ENCODE assay signal across 9 cellular contexts in the genomic region with DNA sequence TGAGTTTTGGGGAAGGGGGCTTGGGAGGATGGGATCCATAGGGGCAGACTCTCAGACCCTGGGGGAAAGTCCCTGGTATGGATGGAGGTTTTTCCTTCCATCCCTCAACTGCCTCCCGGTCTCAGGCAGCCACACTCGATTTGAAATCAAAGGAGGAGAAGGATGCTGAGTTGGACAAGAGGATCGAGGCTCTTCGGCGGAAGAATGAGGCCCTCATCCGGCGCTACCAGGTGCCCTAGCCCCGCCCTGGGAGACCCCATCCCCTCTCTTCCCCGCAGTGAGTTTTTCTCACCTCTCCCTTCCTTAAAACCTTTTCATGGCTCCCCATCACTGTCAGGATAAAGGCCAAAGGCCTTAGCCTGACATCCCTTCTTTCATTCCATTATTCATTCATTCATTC. TPM values are rescaled to one million over a fixed set of nuclear protein-coding genes. Genes with fewer than 3 reads are reported as not detected.
DNase-seq lines count a peak whose midpoint lies in the region; ATAC-seq and TF ChIP-seq lines count a peak whose summit lies in the region.
"Had no signal": no experiment of that assay in that cellular context is flagged by ENCODE, and none has a peak within 500 bp of the region (broad histone marks: within the 10 kb centered on the region; RNA-seq: fewer than 3 reads in every experiment).

No MANE protein-coding gene starts in this region.

- H3K27ac Mint-ChIP-seq in activated CD4-positive, alpha-beta memory T cell treated with anti-CD3 and anti-CD28 coated beads for 36 hours = peak overlapping the region; percentile 38
- no peak overlapping the region for H3K27ac Mint-ChIP-seq in glutamatergic neuron (ENCODE audit: unreplicated experiment)

- H3K27me3 Mint-ChIP-seq in activated CD4-positive, alpha-beta memory T cell treated with anti-CD3 and anti-CD28 coated beads for 36 hours = no peaks in the 10 kb centered on the region
- peaks cover 27% of the 10 kb centered on the region for H3K27me3 Mint-ChIP-seq in glutamatergic neuron (ENCODE audit: unreplicated experiment)

- TF ChIP-seq CTCF in HEK293 (tag by site-specific recombination; IDR thresholded peaks at IDR 0.05) (no peak), glutamatergic neuron (IDR thresholded peaks at IDR 0.05; ENCODE audit: partially characterized antibody, unreplicated experiment) (no peak)

- H3K4me1 ChIP-seq in HEK293 (ENCODE audit: control insufficient read depth, insufficient read depth, low read length) = peaks cover 12% of the 10 kb centered on the region
- H3K4me1 ChIP-seq in skeletal muscle tissue (ENCODE audit: control insufficient read depth in 3 of 3, insufficient read depth in 3 of 3, low read length in 3 of 3) = peaks cover 15 to 33% (median 25%) of the 10 kb centered on the region in 3 donors

- 0 out of 2 replicates have a peak overlapping the region, but pooled peaks have one; percentile 67 for H3K27ac ChIP-seq in HEK293 (ENCODE audit: extremely low read depth, low read depth, low read length)
- H3K27ac ChIP-seq in skeletal muscle tissue (ENCODE audit: low read depth, low read length) = peak overlapping the region; percentile 96

- no peaks in the 10 kb centered on the region for H3K27me3 ChIP-seq in skeletal muscle tissue (ENCODE audit: control insufficient read depth in 3 of 3, insufficient read depth in 3 of 3, low read length in 3 of 3)
- H3K27me3 ChIP-seq: ovary had no signal

- peak overlapping the region in 2 of 3 donors; percentile 87 to 94 for H3K9ac ChIP-seq in skeletal muscle tissue (ENCODE audit: low read depth in 1 of 3, low read length in 3 of 3)

- H3K36me3 Mint-ChIP-seq in activated CD4-positive, alpha-beta memory T cell treated with anti-CD3 and anti-CD28 coated beads for 36 hours = peaks cover 39% of the 10 kb centered on the region
- H3K36me3 Mint-ChIP-seq in glutamatergic neuron (ENCODE audit: unreplicated experiment) = no peaks in the 10 kb centered on the region

- no peak for DNase-seq in activated CD4-positive, alpha-beta memory T cell treated with anti-CD3 and anti-CD28 coated beads for 36 hours
- DNase-seq in glutamatergic neuron (no peak), DMS53 treated with DMSO at 0.1 percent for 48 hours (lab: John Stamatoyannopoulos, UW; ENCODE audit: unreplicated experiment) (no peak), GDM1 (lab: John Stamatoyannopoulos, UW) (no peak), NCI-H2227 (lab: John Stamatoyannopoulos, UW; ENCODE audit: unreplicated experiment) (no peak)

- POLR2A ChIA-PET in HEK293 (lab: Yijun Ruan, JAX) = interaction anchor here (1.2 kb wide), 1 partner anchor 16 kb away, joined by 3 read pairs; no protein-coding TSS in a partner anchor
- POLR2A ChIA-PET in activated CD4-positive, alpha-beta memory T cell treated with anti-CD3 and anti-CD28 coated beads for 36 hours (lab: Charles Lee) = no interaction called here

- H3K4me3 Mint-ChIP-seq in activated CD4-positive, alpha-beta memory T cell treated with anti-CD3 and anti-CD28 coated beads for 36 hours = peak overlapping the region; percentile 90
- peak overlapping the region; percentile 75 for H3K4me3 Mint-ChIP-seq in glutamatergic neuron (ENCODE audit: unreplicated experiment)

- ATAC-seq in HG03432 (IDR thresholded peaks at IDR 0.05; ENCODE audit: unreplicated experiment) = no peak

- H3K36me3 ChIP-seq in HEK293 (ENCODE audit: control insufficient read depth in 2 of 2, insufficient read depth in 1 of 2, low read length in 2 of 2) (peaks cover 20 to 37% of the 10 kb centered on the region in 2 experiments; a peak in 2 of 3 replicates), skeletal muscle tissue (ENCODE audit: control insufficient read depth in 3 of 3, insufficient read depth in 3 of 3, low read length in 3 of 3) (peaks cover 35 to 42% (median 38%) of the 10 kb centered on the region in 3 donors)
- H3K36me3 ChIP-seq: ovary had no signal

- H3K9me3 Mint-ChIP-seq in activated CD4-positive, alpha-beta memory T cell treated with anti-CD3 and anti-CD28 coated beads for 36 hours = no peaks in the 10 kb centered on the region
- peaks cover 14% of the 10 kb centered on the region for H3K9me3 Mint-ChIP-seq in glutamatergic neuron (ENCODE audit: unreplicated experiment)

- CTCF ChIA-PET in HEK293 (lab: Yijun Ruan, JAX) = interaction anchor here (0.6 to 0.7 kb wide), 3 partner anchors 24 to 152 kb away, joined by 3 read pairs; no protein-coding TSS in a partner anchor
- CTCF ChIA-PET in activated CD4-positive, alpha-beta memory T cell treated with anti-CD3 and anti-CD28 coated beads for 36 hours (lab: Charles Lee) = interaction anchor here (1.0 kb wide), 1 partner anchor 14 kb away, joined by 5 read pairs; no protein-coding TSS in a partner anchor

- H3K9me3 ChIP-seq in HEK293 (ENCODE audit: control insufficient read depth, insufficient read depth, low read depth, low read length) (no peaks in the 10 kb centered on the region), skeletal muscle tissue (ENCODE audit: control insufficient read depth in 3 of 3, low read length in 3 of 3) (no peaks in the 10 kb centered on the region)
- H3K9me3 ChIP-seq: ovary had no signal

- H3K4me1 Mint-ChIP-seq in activated CD4-positive, alpha-beta memory T cell treated with anti-CD3 and anti-CD28 coated beads for 36 hours (ENCODE audit: low read depth) = peaks cover 34% of the 10 kb centered on the region
- H3K4me1 Mint-ChIP-seq in glutamatergic neuron (ENCODE audit: low read depth, unreplicated experiment) = peaks cover 10% of the 10 kb centered on the region

- no peak overlapping the region for H3K4me3 ChIP-seq in HEK293 (ENCODE audit: low read depth, low read length)
- H3K4me3 ChIP-seq in skeletal muscle tissue (ENCODE audit: low read length in 3 of 3) = peak overlapping the region in 2 of 3 donors; percentile 35 to 80

- intact Hi-C loops in activated CD4-positive, alpha-beta memory T cell treated with anti-CD3 and anti-CD28 coated beads for 36 hours (cut with micrococcal nuclease) = loop anchor here (5.0 kb wide), 1 partner anchor 349 kb away; a partner anchor contains a TSS

TF ChIP-seq in HEK293, 187 proteins besides CTCF, POLR2A, EP300 and RAD21:
- no peak for TF ChIP-seq EGR2 (tag by site-specific recombination; IDR thresholded peaks at IDR 0.05; ENCODE audit: low read depth)
- TF ChIP-seq, protein P1, sequence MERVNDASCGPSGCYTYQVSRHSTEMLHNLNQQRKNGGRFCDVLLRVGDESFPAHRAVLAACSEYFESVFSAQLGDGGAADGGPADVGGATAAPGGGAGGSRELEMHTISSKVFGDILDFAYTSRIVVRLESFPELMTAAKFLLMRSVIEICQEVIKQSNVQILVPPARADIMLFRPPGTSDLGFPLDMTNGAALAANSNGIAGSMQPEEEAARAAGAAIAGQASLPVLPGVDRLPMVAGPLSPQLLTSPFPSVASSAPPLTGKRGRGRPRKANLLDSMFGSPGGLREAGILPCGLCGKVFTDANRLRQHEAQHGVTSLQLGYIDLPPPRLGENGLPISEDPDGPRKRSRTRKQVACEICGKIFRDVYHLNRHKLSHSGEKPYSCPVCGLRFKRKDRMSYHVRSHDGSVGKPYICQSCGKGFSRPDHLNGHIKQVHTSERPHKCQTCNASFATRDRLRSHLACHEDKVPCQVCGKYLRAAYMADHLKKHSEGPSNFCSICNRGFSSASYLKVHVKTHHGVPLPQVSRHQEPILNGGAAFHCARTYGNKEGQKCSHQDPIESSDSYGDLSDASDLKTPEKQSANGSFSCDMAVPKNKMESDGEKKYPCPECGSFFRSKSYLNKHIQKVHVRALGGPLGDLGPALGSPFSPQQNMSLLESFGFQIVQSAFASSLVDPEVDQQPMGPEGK (tag by site-specific recombination; IDR thresholded peaks at IDR 0.05) = no peak

RNA-seq across cellular contexts. Expression of a gene that starts 2.1 kb away (rescaled TPM):
- total RNA-seq in activated CD4-positive, alpha-beta memory T cell treated with anti-CD3 and anti-CD28 coated beads for 36 hours = 10 to 100 TPM; 32.7 to 39.1 TPM
- 16.8 TPM for total RNA-seq in glutamatergic neuron (ENCODE audit: unreplicated experiment)
- total RNA-seq in skeletal muscle tissue = 4.2 TPM

RNA-seq across cellular contexts. Expression of a gene that starts 16.3 kb away (rescaled TPM):
- 10 to 100 TPM; 12.4 to 13.7 TPM for total RNA-seq in activated CD4-positive, alpha-beta memory T cell treated with anti-CD3 and anti-CD28 coated beads for 36 hours
- total RNA-seq in glutamatergic neuron (ENCODE audit: unreplicated experiment) = 65.0 TPM
- total RNA-seq in skeletal muscle tissue = 1.6 TPM

RNA-seq across cellular contexts. Expression of a gene that starts 27.4 kb away (rescaled TPM):
- total RNA-seq in activated CD4-positive, alpha-beta memory T cell treated with anti-CD3 and anti-CD28 coated beads for 36 hours = 10 to 100 TPM; 13.8 to 14.6 TPM
- 37.0 TPM for total RNA-seq in glutamatergic neuron (ENCODE audit: unreplicated experiment)
- total RNA-seq in skeletal muscle tissue = 2.6 TPM

RNA-seq across cellular contexts. Expression of a gene that starts 51.2 kb away (rescaled TPM):
- total RNA-seq in activated CD4-positive, alpha-beta memory T cell treated with anti-CD3 and anti-CD28 coated beads for 36 hours = under 1 TPM in 1 of 2 experiments, not detected in 1; 0.48 TPM
- total RNA-seq in glutamatergic neuron (ENCODE audit: unreplicated experiment) (1.4 TPM), skeletal muscle tissue (1.0 TPM)
